In the genomic region with DNA sequence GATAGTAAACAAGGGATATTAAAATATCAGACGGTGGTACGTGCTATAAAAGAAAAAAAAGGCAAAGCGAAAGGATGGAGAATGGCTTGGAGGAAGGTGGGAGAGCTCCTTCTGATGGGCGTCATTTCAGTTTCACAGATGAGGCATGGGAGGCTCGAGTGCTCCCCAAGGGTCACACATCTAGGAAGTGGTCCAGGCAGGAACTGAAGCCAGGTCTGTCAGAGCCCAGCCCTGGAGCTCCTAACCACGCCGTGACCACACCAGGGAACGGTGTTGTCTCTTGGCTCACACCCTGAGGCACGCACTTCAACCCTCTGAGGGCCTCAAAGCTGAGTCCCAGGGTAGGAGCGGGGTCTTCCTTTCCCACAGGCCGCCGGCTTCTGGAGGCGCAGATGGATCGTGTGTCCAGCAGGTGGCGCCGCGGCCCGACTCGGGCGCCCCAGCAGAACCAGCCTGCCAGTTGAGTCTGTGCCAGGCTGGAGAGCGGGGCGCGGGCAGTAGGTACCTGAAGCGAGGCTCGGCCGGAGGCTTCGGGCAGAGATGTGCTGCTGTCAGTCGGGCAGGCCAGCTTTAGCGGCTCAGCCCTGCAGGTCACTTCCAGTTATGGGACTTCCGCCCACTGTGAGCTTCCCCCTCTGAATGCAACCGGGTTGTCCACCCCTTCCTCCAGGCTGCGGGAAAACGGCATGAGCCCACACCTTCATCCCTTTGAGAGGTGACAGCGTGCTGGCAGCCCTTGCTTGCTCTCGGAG, we compare ENCODE assay signal across 8 cellular contexts.
DNase-seq lines count a peak whose midpoint lies in the region; ATAC-seq and TF ChIP-seq lines count a peak whose summit lies in the region.

No MANE protein-coding gene starts in this region.

- ATAC-seq in PC-3 (peak; percentile 80), upper lobe of right lung (peak; percentile 91)

- peaks cover 4% of the 10 kb centered on the region for H3K27me3 ChIP-seq in CD4-positive, alpha-beta memory T cell (ENCODE audit: insufficient read depth, low read length)
- H3K27me3 ChIP-seq in PC-3 (ENCODE audit: low read length) (no peaks in the 10 kb centered on the region), osteoblast (ENCODE audit: insufficient read depth, low read length) (peaks cover 12% of the 10 kb centered on the region), upper lobe of right lung (peaks cover 13% of the 10 kb centered on the region)

- no peaks in the 10 kb centered on the region for H3K9me2 ChIP-seq in PC-3 (replicated peaks; ENCODE audit: low read length)

- intact Hi-C loops in CD4-positive, alpha-beta memory T cell (cut with micrococcal nuclease), result no loop called here
- intact Hi-C loops in PC-3 (cut with micrococcal nuclease) (loop anchor here (1.0 kb wide), 4 partner anchors 76 to 275 kb away; no protein-coding TSS in a partner anchor), head of caudate nucleus (cut with DNase I) (no loop called here), upper lobe of right lung (cut with DNase I) (no loop called here)

- H3K4me1 Mint-ChIP-seq in CD4-positive, alpha-beta memory T cell, result peaks cover 0 to 5% (median 3%) of the 10 kb centered on the region in 4 donors

- no peak overlapping the region for H3K4me3 Mint-ChIP-seq in CD4-positive, alpha-beta memory T cell

- H2AFZ ChIP-seq in PC-3 (ENCODE audit: low read length) (peak overlapping the region; percentile 70), osteoblast (ENCODE audit: low read length) (peak overlapping the region; percentile 98)

- no peaks in the 10 kb centered on the region for H3K4me1 ChIP-seq in CD4-positive, alpha-beta memory T cell (ENCODE audit: insufficient read depth, low read length)
- H3K4me1 ChIP-seq in PC-3 (ENCODE audit: insufficient read depth, low read length), result no peaks in the 10 kb centered on the region
- peaks cover 12% of the 10 kb centered on the region for H3K4me1 ChIP-seq in osteoblast (ENCODE audit: insufficient read depth, low read length)
- peaks cover 4% of the 10 kb centered on the region for H3K4me1 ChIP-seq in upper lobe of right lung

- POLR2A ChIA-PET in CD4-positive, alpha-beta memory T cell (lab: Charles Lee; ENCODE audit: partially characterized antibody), result no interaction called here
- POLR2A ChIA-PET in HEK293T (lab: Yijun Ruan, JAX) (interaction anchor here (1.5 kb wide), 1 partner anchor 115 kb away, joined by 4 read pairs; no protein-coding TSS in a partner anchor), PC-3 (lab: Charles Lee; ENCODE audit: unreplicated experiment) (no interaction called here)

- peak overlapping the region in 1 of 7 donors; percentile 75 for H3K27ac Mint-ChIP-seq in CD4-positive, alpha-beta memory T cell

- no peaks in the 10 kb centered on the region for H3K9me3 ChIP-seq in CD4-positive, alpha-beta memory T cell (ENCODE audit: control insufficient read depth in 1 of 2, low read length in 2 of 2)
- no peaks in the 10 kb centered on the region for H3K9me3 ChIP-seq in PC-3 (ENCODE audit: low read length)
- H3K9me3 ChIP-seq in osteoblast (ENCODE audit: low read depth, low read length), result no peaks in the 10 kb centered on the region
- no peaks in the 10 kb centered on the region for H3K9me3 ChIP-seq in upper lobe of right lung

- TF ChIP-seq CTCF in PC-3 (conservative IDR thresholded peaks at IDR 0.05; ENCODE audit: low read depth, low read length), result peak; percentile 96
- TF ChIP-seq CTCF in osteoblast (IDR thresholded peaks at IDR 0.05; ENCODE audit: extremely low read depth, low read depth, low read length), result peak; percentile 79
- TF ChIP-seq CTCF in upper lobe of right lung (IDR thresholded peaks at IDR 0.05), result peak; percentile 90

- no peaks in the 10 kb centered on the region for H3K79me2 ChIP-seq in PC-3 (ENCODE audit: low read length)
- H3K79me2 ChIP-seq in osteoblast (ENCODE audit: insufficient read depth, low read length), result no peaks in the 10 kb centered on the region

- H3K9me3 Mint-ChIP-seq in CD4-positive, alpha-beta memory T cell, result peaks cover 0 to 13% (median 5%) of the 10 kb centered on the region in 8 donors

- peak in 3 of 5 donors; percentile 4 to 23 (median 10) for DNase-seq in CD4-positive, alpha-beta memory T cell
- DNase-seq in HEK293T (ENCODE audit: extremely low spot score), result peak; percentile 81
- peak; percentile 83 for DNase-seq in PC-3
- DNase-seq in activated T-helper 9 cell treated with anti-CD3 and anti-CD28 coated beads, Interleukin-2, amount 50 U/mL, for 16 hours (ENCODE audit: low read depth), result peak; percentile 20
- peak; percentile 26 to 88 (median 75) for DNase-seq in head of caudate nucleus
- DNase-seq in osteoblast (ENCODE audit: insufficient read length, low spot score, missing footprints), result peak; percentile 95
- DNase-seq in upper lobe of right lung, result peak; percentile 87
- no peak for DNase-seq in NCI-H2107 (lab: John Stamatoyannopoulos, UW)

- H3K4me3 ChIP-seq in CD4-positive, alpha-beta memory T cell (ENCODE audit: low read length in 2 of 2), result no peak overlapping the region
- H3K4me3 ChIP-seq in PC-3 (ENCODE audit: low read length) (peak overlapping the region; percentile 44), osteoblast (ENCODE audit: insufficient read depth, low read length) (peak overlapping the region; percentile 70), upper lobe of right lung (peak overlapping the region; percentile 21)

- H3K4me2 ChIP-seq in PC-3 (ENCODE audit: low read length) (peak overlapping the region; percentile 76), osteoblast (ENCODE audit: insufficient read depth, low read length) (peak overlapping the region; percentile 92)

- H3K27me3 Mint-ChIP-seq in CD4-positive, alpha-beta memory T cell, result peaks cover 8 to 16% of the 10 kb centered on the region in 2 donors

- CTCF ChIA-PET in CD4-positive, alpha-beta memory T cell (lab: Charles Lee; ENCODE audit: partially characterized antibody), result interaction anchor here (0.6 to 2.5 kb wide), 10 partner anchors 9 to 591 kb away, joined by 3 to 12 read pairs (median 3); no protein-coding TSS in a partner anchor
- CTCF ChIA-PET in HEK293T (lab: Yijun Ruan, JAX), result interaction anchor here (0.5 to 2.3 kb wide), 30 partner anchors 9 to 305 kb away, joined by 3 to 22 read pairs (median 4); no protein-coding TSS in a partner anchor
- CTCF ChIA-PET in PC-3 (lab: Charles Lee), result interaction anchor here (0.7 to 1.1 kb wide), 4 partner anchors 79 to 145 kb away, joined by 3 to 5 read pairs (median 4); no protein-coding TSS in a partner anchor

- no peaks in the 10 kb centered on the region for H3F3A ChIP-seq in PC-3 (ENCODE audit: low read length, unreplicated experiment)

- no peaks in the 10 kb centered on the region for H3K36me3 ChIP-seq in CD4-positive, alpha-beta memory T cell (ENCODE audit: insufficient read depth, low read length)
- H3K36me3 ChIP-seq in PC-3 (ENCODE audit: low read depth, low read length) (no peaks in the 10 kb centered on the region), osteoblast (ENCODE audit: insufficient read depth, low read length) (no peaks in the 10 kb centered on the region), upper lobe of right lung (no peaks in the 10 kb centered on the region)

- no peak overlapping the region for H3K27ac ChIP-seq in CD4-positive, alpha-beta memory T cell (ENCODE audit: low read depth, low read length)
- H3K27ac ChIP-seq in PC-3 (ENCODE audit: low read length), result no peak overlapping the region
- peak overlapping the region; percentile 56 for H3K27ac ChIP-seq in osteoblast (ENCODE audit: low read depth, low read length)
- H3K27ac ChIP-seq in upper lobe of right lung, result no peak overlapping the region

- no peak overlapping the region for H3K9ac ChIP-seq in PC-3 (ENCODE audit: low read length)

- H4K20me1 ChIP-seq in PC-3 (ENCODE audit: low read length) (no peaks in the 10 kb centered on the region), osteoblast (ENCODE audit: insufficient read depth, low read length) (no peaks in the 10 kb centered on the region)

- no TSS peak for BruUV-seq in PC-3 (replicated peaks; lab: Mats Ljungman, UMichigan)

- no peaks in the 10 kb centered on the region for H3K36me3 Mint-ChIP-seq in CD4-positive, alpha-beta memory T cell

TF ChIP-seq in HEK293T, 16 proteins besides CTCF, POLR2A, EP300 and RAD21:
- TF ChIP-seq SUZ12 (IDR thresholded peaks at IDR 0.05) (no peak), HDGF (IDR thresholded peaks at IDR 0.05; ENCODE audit: borderline replicate concordance) (no peak), L3MBTL2 (conservative IDR thresholded peaks at IDR 0.05) (no peak), ZNF384 (IDR thresholded peaks at IDR 0.05) (no peak), LEF1 (IDR thresholded peaks at IDR 0.05; ENCODE audit: borderline replicate concordance) (no peak), TARDBP (IDR thresholded peaks at IDR 0.05) (no peak), CTBP1 (IDR thresholded peaks at IDR 0.05; ENCODE audit: borderline replicate concordance) (no peak), FOXK2 (IDR thresholded peaks at IDR 0.05) (no peak), NFRKB (IDR thresholded peaks at IDR 0.05) (no peak), BHLHE40 (IDR thresholded peaks at IDR 0.05; ENCODE audit: borderline replicate concordance) (no peak), FOXA1 (IDR thresholded peaks at IDR 0.05) (no peak), SP1 (IDR thresholded peaks at IDR 0.05) (no peak), ELF4 (IDR thresholded peaks at IDR 0.05) (no peak), FOXM1 (IDR thresholded peaks at IDR 0.05; ENCODE audit: borderline replicate concordance) (no peak), ARNT (IDR thresholded peaks at IDR 0.05) (no peak)
- TF ChIP-seq, protein P1, sequence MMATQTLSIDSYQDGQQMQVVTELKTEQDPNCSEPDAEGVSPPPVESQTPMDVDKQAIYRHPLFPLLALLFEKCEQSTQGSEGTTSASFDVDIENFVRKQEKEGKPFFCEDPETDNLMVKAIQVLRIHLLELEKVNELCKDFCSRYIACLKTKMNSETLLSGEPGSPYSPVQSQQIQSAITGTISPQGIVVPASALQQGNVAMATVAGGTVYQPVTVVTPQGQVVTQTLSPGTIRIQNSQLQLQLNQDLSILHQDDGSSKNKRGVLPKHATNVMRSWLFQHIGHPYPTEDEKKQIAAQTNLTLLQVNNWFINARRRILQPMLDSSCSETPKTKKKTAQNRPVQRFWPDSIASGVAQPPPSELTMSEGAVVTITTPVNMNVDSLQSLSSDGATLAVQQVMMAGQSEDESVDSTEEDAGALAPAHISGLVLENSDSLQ (IDR thresholded peaks at IDR 0.05), result no peak

Comparison
In these comparisons a context has a peak if more than half of its experiments do, and no peak if none do; other contexts are left out.
1. H3K4me3 ChIP-seq: peak in PC-3 (single experiment), osteoblast (single experiment) and upper lobe of right lung (single experiment); none in CD4-positive, alpha-beta memory T cell (0 of 2).
2. Peak in every context shown above with its lines, with median percentiles within 50 percentile points of each other: CTCF ChIP-seq.